In genomic region chr2:159797468-159798375, GRCh38 we compare ENCODE assay signal across 7 cellular contexts. TPM values are rescaled to one million over a fixed set of nuclear protein-coding genes. Genes with fewer than 3 reads are reported as not detected.
DNase-seq lines count a peak whose midpoint lies in the region; ATAC-seq, FAIRE-seq and TF ChIP-seq lines count a peak whose summit lies in the region.

TSS of gene CD302 (minus strand) at chr2:159798208. CDS start at chr2:159798198, 10 bp downstream.

- intact Hi-C loops in natural killer cell (cut with micrococcal nuclease) = no loop called here

- ATAC-seq in activated T-cell treated with anti-CD3 and anti-CD28 coated beads, Interleukin-2, amount 50 U/mL, for 72 hours (replicated peaks in 1 of 2) = peak; percentile 80 to 86
- ATAC-seq in natural killer cell = peak; percentile 72 to 87 (median 85)

- TF ChIP-seq CTCF in fibroblast of pulmonary artery (IDR thresholded peaks at IDR 0.05; ENCODE audit: low read length, missing control alignments) (no peak), natural killer cell (IDR thresholded peaks at IDR 0.05) (no peak)

- peaks cover 40% of the 10 kb centered on the region for H3K27me3 Mint-ChIP-seq in activated T-cell treated with anti-CD3 and anti-CD28 coated beads, Interleukin-2, amount 50 U/mL, for 72 hours (ENCODE audit: low read depth)
- H3K27me3 Mint-ChIP-seq in natural killer cell (ENCODE audit: low read depth in 2 of 2) = peaks cover 0 to 3% of the 10 kb centered on the region in 2 donors

- H3K36me3 ChIP-seq in HAP-1 (replicated peaks) = no peaks in the 10 kb centered on the region

- no peaks in the 10 kb centered on the region for H3K27me3 ChIP-seq in HAP-1 (ENCODE audit: low read depth)

- DNase-seq in GM12891 (ENCODE audit: insufficient read length, low spot score) (peak; percentile 61), HAP-1 (ENCODE audit: low spot score in 2 of 2) (peak in 1 of 2 experiments; percentile 71), NCI-H2227 treated with DMSO at 0.1 percent for 48 hours (lab: John Stamatoyannopoulos, UW) (peak; percentile 56), fibroblast of pulmonary artery (ENCODE audit: low read depth) (peak; percentile 82), natural killer cell (peak; percentile 42), substantia nigra (lab: John Stamatoyannopoulos, UW) (peak in 44 of 49 donors; percentile 7 to 81 (median 42))
- DNase-seq in activated T-cell treated with anti-CD3 and anti-CD28 coated beads, Interleukin-2, amount 50 U/mL, for 72 hours = peak; percentile 53 to 65

- no peaks in the 10 kb centered on the region for H3K9me3 ChIP-seq in HAP-1

- peaks cover 22% of the 10 kb centered on the region for H3K4me1 Mint-ChIP-seq in activated T-cell treated with anti-CD3 and anti-CD28 coated beads, Interleukin-2, amount 50 U/mL, for 72 hours (ENCODE audit: low read depth)
- peaks cover 18 to 27% of the 10 kb centered on the region in 2 donors for H3K4me1 Mint-ChIP-seq in natural killer cell

- H3K4me3 ChIP-seq in HAP-1 = peak within 1 kb of the TSS; percentile 48
- H3K4me3 ChIP-seq in fibroblast of pulmonary artery (replicated peaks; ENCODE audit: low read depth, low read length) = peak within 1 kb of the TSS; percentile 88

- peak within 1 kb of the TSS; percentile 61 for H3K27ac Mint-ChIP-seq in activated T-cell treated with anti-CD3 and anti-CD28 coated beads, Interleukin-2, amount 50 U/mL, for 72 hours
- H3K27ac Mint-ChIP-seq in natural killer cell = peak within 1 kb of the TSS in 1 of 2 donors; percentile 81

- TF ChIP-seq POLR2A in GM12891 (IDR thresholded peaks at IDR 0.05; ENCODE audit: low read depth, low read length) = 0 out of 2 replicates have a peak, but pooled peaks have one; percentile 19

- H3K9me3 Mint-ChIP-seq in activated T-cell treated with anti-CD3 and anti-CD28 coated beads, Interleukin-2, amount 50 U/mL, for 72 hours = no peaks in the 10 kb centered on the region
- H3K9me3 Mint-ChIP-seq in natural killer cell = no peaks in the 10 kb centered on the region

- H3K4me3 Mint-ChIP-seq in activated T-cell treated with anti-CD3 and anti-CD28 coated beads, Interleukin-2, amount 50 U/mL, for 72 hours = peak within 1 kb of the TSS; percentile 76 to 80
- peak within 1 kb of the TSS; percentile 89 for H3K4me3 Mint-ChIP-seq in natural killer cell

- peak within 1 kb of the TSS; percentile 82 for H3K27ac ChIP-seq in substantia nigra (ENCODE audit: low read depth, low read length, poor library complexity, severe bottlenecking)

- peak; percentile 66 for FAIRE-seq in GM12891 (lab: Jason Lieb, UNC)

- H3K36me3 Mint-ChIP-seq in activated T-cell treated with anti-CD3 and anti-CD28 coated beads, Interleukin-2, amount 50 U/mL, for 72 hours (ENCODE audit: insufficient read depth in 2 of 2) = peaks cover 6 to 9% of the 10 kb centered on the region in 2 donors
- H3K36me3 Mint-ChIP-seq in natural killer cell = no peaks in the 10 kb centered on the region

- in situ Hi-C loops in HAP-1 (cut with MboI; ENCODE audit: low sequenced_read_pairs) = no loop called here

- H3K4me1 ChIP-seq in HAP-1 = peaks cover 20% of the 10 kb centered on the region

TF ChIP-seq in GM12891, 5 proteins besides CTCF, POLR2A, EP300 and RAD21:
- TF ChIP-seq POU2F2 (IDR thresholded peaks at IDR 0.05; ENCODE audit: low read depth, low read length) (0 out of 2 replicates have a peak, but pooled peaks have one; percentile 5), POLR2AphosphoS5 (IDR thresholded peaks at IDR 0.05; ENCODE audit: low read depth, low read length) (no peak), SPI1 (IDR thresholded peaks at IDR 0.05; ENCODE audit: low read depth, low read length) (no peak)
TF ChIP-seq in GM12891: peak in this region for 1.

RNA-seq across cellular contexts. Expression of gene CD302, which starts in this region (rescaled TPM):
- polyA plus RNA-seq in GM12891 (2012; ENCODE audit: low read depth, missing spikeins) = 1.7 TPM
- under 1 TPM; 0.72 to 0.88 TPM for total RNA-seq in activated T-cell treated with anti-CD3 and anti-CD28 coated beads, Interleukin-2, amount 50 U/mL, for 72 hours
- total RNA-seq in natural killer cell = 1 to 10 TPM; 2.0 to 5.2 (median 5.1) TPM

Comparison
In these comparisons a context has a peak if more than half of its experiments do, and no peak if none do; other contexts are left out.
1. Peak in DNase-seq and ATAC-seq in activated T-cell treated with anti-CD3 and anti-CD28 coated beads, Interleukin-2, amount 50 U/mL, for 72 hours; RNA of the gene not detected or under 1 TPM.